In genomic region chr17:2909853-2910234, GRCh38 we compare ENCODE assay signal across 22 cellular contexts.
DNase-seq lines count a peak whose midpoint lies in the region; ATAC-seq and TF ChIP-seq lines count a peak whose summit lies in the region.
"Had no signal": no experiment of that assay in that cellular context is flagged by ENCODE, and none has a peak within 500 bp of the region (broad histone marks: within the 10 kb centered on the region; RNA-seq: fewer than 3 reads in every experiment).

No MANE protein-coding gene starts in this region.

- peak overlapping the region in 5 of 11 experiments; percentile 0 to 45 (median 25); a peak in 3 of 22 replicates for H3K9ac ChIP-seq in BLaER1 treated with 17β-estradiol and CSF1 and Interleukin-3, amounts not matched to agents 10 nM and 100 nM

- H3K27ac Mint-ChIP-seq in glutamatergic neuron (ENCODE audit: unreplicated experiment) (peak overlapping the region; percentile 60), progenitor cell of endocrine pancreas (peak overlapping the region; percentile 24)
- H3K27ac Mint-ChIP-seq: activated CD4-positive, alpha-beta T cell treated with anti-CD3 and anti-CD28 coated beads, Interleukin-2, amount 10 ng/mL, durations not matched to agents 24 days and 14 days had no signal

- H3K9me3 ChIP-seq in BLaER1 treated with 17β-estradiol and CSF1 and Interleukin-3, amounts not matched to agents 10 nM and 100 nM (replicated peaks in 1 of 11) = peaks cover 0 to 19% (median 5%) of the 10 kb centered on the region in 11 experiments; a peak in 6 of 22 replicates
- H3K9me3 ChIP-seq in SJCRH30 (replicated peaks) = no peaks in the 10 kb centered on the region
- H3K9me3 ChIP-seq in left lung = no peaks in the 10 kb centered on the region
- H3K9me3 ChIP-seq: Peyer's patch, SJSA1, upper lobe of right lung had no signal

- H3K4me2 ChIP-seq in BLaER1 treated with 17β-estradiol and CSF1 and Interleukin-3, amounts not matched to agents 10 nM and 100 nM = peak overlapping the region; percentile 43 to 79 (median 69)

- peak in 1 of 2 experiments; percentile 16 for DNase-seq in SJCRH30
- no peak for DNase-seq in glutamatergic neuron
- DNase-seq in progenitor cell of endocrine pancreas (ENCODE audit: low spot score, unreplicated experiment) = no peak
- no peak for DNase-seq in left lung
- DNase-seq in GOT3 (lab: John Stamatoyannopoulos, UW) = no peak
- no peak for DNase-seq in DMS153 treated with DMSO at 0.1 percent for 48 hours (lab: John Stamatoyannopoulos, UW; ENCODE audit: unreplicated experiment)
- DNase-seq in activated CD4-positive, alpha-beta T cell treated with anti-CD3 and anti-CD28 coated beads for 1 hour = no peak
- DNase-seq: activated CD4-positive, alpha-beta T cell treated with anti-CD3 and anti-CD28 coated beads, Interleukin-2, amount 10 ng/mL, durations not matched to agents 24 days and 14 days; CD4-positive, CD25-positive, alpha-beta regulatory T cell; cerebellar nuclear complex; DMS53; GDM1; NCI-H1092; NCI-H2029 treated with DMSO at 0.1 percent for 48 hours; nucleus accumbens; retina; stimulated activated CD4-positive, alpha-beta T cell treated with anti-CD3 and anti-CD28 coated beads, Interleukin-4, amount 100 ng/mL, for 24 hours; upper lobe of right lung had no signal

- no peak overlapping the region for H3K4me3 ChIP-seq in BLaER1 treated with 17β-estradiol and CSF1 and Interleukin-3, amounts not matched to agents 10 nM and 100 nM
- H3K4me3 ChIP-seq in SJCRH30 (no peak overlapping the region), left lung (no peak overlapping the region)
- H3K4me3 ChIP-seq: Peyer's patch, SJSA1, upper lobe of right lung had no signal

- peaks cover 6% of the 10 kb centered on the region for H3K9me3 Mint-ChIP-seq in glutamatergic neuron (ENCODE audit: unreplicated experiment)
- H3K9me3 Mint-ChIP-seq in progenitor cell of endocrine pancreas (ENCODE audit: low read depth) = no peaks in the 10 kb centered on the region
- H3K9me3 Mint-ChIP-seq: activated CD4-positive, alpha-beta T cell treated with anti-CD3 and anti-CD28 coated beads, Interleukin-2, amount 10 ng/mL, durations not matched to agents 24 days and 14 days had no signal

- no peak for TF ChIP-seq CTCF in glutamatergic neuron (IDR thresholded peaks at IDR 0.05; ENCODE audit: partially characterized antibody, unreplicated experiment)
- no peak for TF ChIP-seq CTCF in progenitor cell of endocrine pancreas (IDR thresholded peaks at IDR 0.05; ENCODE audit: unreplicated experiment)
- no peak for TF ChIP-seq CTCF in left lung (IDR thresholded peaks at IDR 0.05)

- H3K27me3 ChIP-seq in BLaER1 treated with 17β-estradiol and CSF1 and Interleukin-3, amounts not matched to agents 10 nM and 100 nM = no peaks in the 10 kb centered on the region
- H3K27me3 ChIP-seq in SJCRH30 (no peaks in the 10 kb centered on the region), left lung (peaks cover 0 to 3% of the 10 kb centered on the region in 2 donors)
- H3K27me3 ChIP-seq: Peyer's patch, SJSA1, upper lobe of right lung had no signal

- peaks cover 35% of the 10 kb centered on the region for H3K4me1 Mint-ChIP-seq in glutamatergic neuron (ENCODE audit: low read depth, unreplicated experiment)
- H3K4me1 Mint-ChIP-seq in progenitor cell of endocrine pancreas (ENCODE audit: low read depth) = peaks cover 23% of the 10 kb centered on the region
- H3K4me1 Mint-ChIP-seq: activated CD4-positive, alpha-beta T cell treated with anti-CD3 and anti-CD28 coated beads, Interleukin-2, amount 10 ng/mL, durations not matched to agents 24 days and 14 days had no signal

- intact Hi-C loops in left lung (cut with DNase I) = no loop called here

- peaks cover 27 to 84% (median 61%) of the 10 kb centered on the region in 11 experiments for H3K36me3 ChIP-seq in BLaER1 treated with 17β-estradiol and CSF1 and Interleukin-3, amounts not matched to agents 10 nM and 100 nM
- no peaks in the 10 kb centered on the region for H3K36me3 ChIP-seq in SJCRH30
- H3K36me3 ChIP-seq in left lung = peaks cover 0 to 16% of the 10 kb centered on the region in 2 donors
- H3K36me3 ChIP-seq: Peyer's patch, SJSA1, upper lobe of right lung had no signal

- H3K4me1 ChIP-seq in BLaER1 treated with 17β-estradiol and CSF1 and Interleukin-3, amounts not matched to agents 10 nM and 100 nM = peaks cover 21 to 61% (median 46%) of the 10 kb centered on the region in 10 experiments
- peaks cover 7% of the 10 kb centered on the region; the same call in 1 of the 2 replicates for H3K4me1 ChIP-seq in SJCRH30
- H3K4me1 ChIP-seq in left lung = no peaks in the 10 kb centered on the region
- H3K4me1 ChIP-seq: SJSA1, upper lobe of right lung had no signal

- H4K20me1 ChIP-seq in BLaER1 treated with 17β-estradiol and CSF1 and Interleukin-3, amounts not matched to agents 10 nM and 100 nM = peaks cover 7 to 92% (median 69%) of the 10 kb centered on the region in 11 experiments; a peak in 21 of 22 replicates

- 0 out of 22 replicates have a peak overlapping the region, but pooled peaks of 2 of the 11 experiments have one; percentile 8 to 22 for H3K27ac ChIP-seq in BLaER1 treated with 17β-estradiol and CSF1 and Interleukin-3, amounts not matched to agents 10 nM and 100 nM
- H3K27ac ChIP-seq in SJCRH30 (peak overlapping the region; percentile 31), left lung (no peak overlapping the region)
- H3K27ac ChIP-seq: SJSA1, upper lobe of right lung had no signal

- ATAC-seq in left lung = no peak
- ATAC-seq: HCT116, upper lobe of right lung had no signal

- peak overlapping the region; percentile 21 for H3K4me3 Mint-ChIP-seq in glutamatergic neuron (ENCODE audit: unreplicated experiment)
- H3K4me3 Mint-ChIP-seq in progenitor cell of endocrine pancreas (ENCODE audit: low read depth) = no peak overlapping the region
- H3K4me3 Mint-ChIP-seq: activated CD4-positive, alpha-beta T cell treated with anti-CD3 and anti-CD28 coated beads, Interleukin-2, amount 10 ng/mL, durations not matched to agents 24 days and 14 days; CD4-positive, CD25-positive, alpha-beta regulatory T cell had no signal

- H3K27me3 Mint-ChIP-seq in glutamatergic neuron (ENCODE audit: unreplicated experiment) = peaks cover 13% of the 10 kb centered on the region
- no peaks in the 10 kb centered on the region for H3K27me3 Mint-ChIP-seq in progenitor cell of endocrine pancreas
- H3K27me3 Mint-ChIP-seq: activated CD4-positive, alpha-beta T cell treated with anti-CD3 and anti-CD28 coated beads, Interleukin-2, amount 10 ng/mL, durations not matched to agents 24 days and 14 days; CD4-positive, CD25-positive, alpha-beta regulatory T cell had no signal

- H3K36me3 Mint-ChIP-seq in glutamatergic neuron (ENCODE audit: unreplicated experiment) (peaks cover 6% of the 10 kb centered on the region), progenitor cell of endocrine pancreas (ENCODE audit: insufficient read depth) (peaks cover 28% of the 10 kb centered on the region)
